Comparison of ENCODE assay signal across 1 cellular context in the genomic region with DNA sequence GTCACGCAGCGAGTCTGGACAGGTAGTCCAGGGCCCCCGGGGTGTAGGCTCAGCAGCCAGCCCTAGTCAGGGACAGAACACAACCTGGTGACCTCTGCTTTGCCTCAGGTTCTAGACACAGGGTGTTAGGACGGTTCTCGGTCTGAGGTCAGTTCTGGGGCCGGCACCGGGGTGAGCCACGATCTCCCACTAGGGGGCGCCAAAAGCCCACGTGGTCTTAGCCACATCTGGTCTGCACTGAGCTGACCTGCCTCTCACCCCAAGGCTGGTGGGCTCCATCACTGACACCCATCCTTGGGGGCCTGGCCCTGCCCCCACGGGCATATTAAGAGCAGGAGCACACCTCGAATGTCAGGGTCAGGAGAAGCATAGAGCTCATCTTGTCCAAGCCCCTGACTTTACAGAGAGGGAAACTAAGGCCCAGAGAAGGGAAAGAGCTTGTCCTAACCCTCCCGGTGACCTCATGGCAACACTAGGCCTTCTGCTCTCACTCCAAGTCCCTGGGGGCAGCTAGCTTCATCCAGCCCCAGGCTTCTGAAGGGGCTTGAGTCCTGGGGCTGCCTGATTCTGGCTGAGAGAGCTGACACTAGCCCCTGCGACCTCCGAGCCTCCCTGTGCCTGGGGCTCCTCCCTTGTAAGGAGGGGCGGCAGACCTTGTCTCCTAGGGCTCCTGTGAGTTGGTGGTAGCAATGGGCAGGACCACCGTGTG.
TF ChIP-seq lines count a peak whose summit lies in the region.

No MANE protein-coding gene starts in this region.

TF ChIP-seq in HepG2, 621 proteins besides CTCF, POLR2A, EP300 and RAD21 (continued from another document):
- no peak for TF ChIP-seq CHD2 (IDR thresholded peaks at IDR 0.05; ENCODE audit: low read depth, low read length)
- TF ChIP-seq ZNF263 (CRISPR knock-in tag; IDR thresholded peaks at IDR 0.05) = 0 out of 2 replicates have a peak, but pooled peaks have one; percentile 13
- TF ChIP-seq KLF13 (CRISPR knock-in tag; IDR thresholded peaks at IDR 0.05) = no peak
- no peak for TF ChIP-seq ZNF33B (CRISPR knock-in tag; IDR thresholded peaks at IDR 0.05)
- TF ChIP-seq ZNF780A (CRISPR knock-in tag; IDR thresholded peaks at IDR 0.05) = no peak
- peak; percentile 51; the same call in 1 of the 2 replicates for TF ChIP-seq NRL (CRISPR knock-in tag; IDR thresholded peaks at IDR 0.05; ENCODE audit: borderline replicate concordance)
- TF ChIP-seq ELF3 (CRISPR knock-in tag; IDR thresholded peaks at IDR 0.05) = peak; percentile 24; the same call in 1 of the 2 replicates
- TF ChIP-seq HES4 (CRISPR knock-in tag; IDR thresholded peaks at IDR 0.05; ENCODE audit: borderline replicate concordance) = no peak
- TF ChIP-seq ZNF335 (CRISPR knock-in tag; IDR thresholded peaks at IDR 0.05) = no peak
- no peak for TF ChIP-seq POLR2AphosphoS5 (IDR thresholded peaks at IDR 0.05; ENCODE audit: low read depth, low read length)
- TF ChIP-seq SP2 (CRISPR knock-in tag; IDR thresholded peaks at IDR 0.05) = no peak
- 0 out of 2 replicates have a peak, but pooled peaks have one; percentile 14 for TF ChIP-seq ZNF44 (CRISPR knock-in tag; IDR thresholded peaks at IDR 0.05)
- peak; percentile 25; the same call in 1 of the 2 replicates for TF ChIP-seq ZFX (CRISPR knock-in tag; IDR thresholded peaks at IDR 0.05; ENCODE audit: low read depth)
- no peak for TF ChIP-seq ZSCAN12 (CRISPR knock-in tag; IDR thresholded peaks at IDR 0.05)
- TF ChIP-seq, protein P1, sequence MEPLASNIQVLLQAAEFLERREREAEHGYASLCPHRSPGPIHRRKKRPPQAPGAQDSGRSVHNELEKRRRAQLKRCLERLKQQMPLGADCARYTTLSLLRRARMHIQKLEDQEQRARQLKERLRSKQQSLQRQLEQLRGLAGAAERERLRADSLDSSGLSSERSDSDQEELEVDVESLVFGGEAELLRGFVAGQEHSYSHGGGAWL (CRISPR knock-in tag; IDR thresholded peaks at IDR 0.05) = no peak
- TF ChIP-seq RFXAP (CRISPR knock-in tag; IDR thresholded peaks at IDR 0.05; ENCODE audit: borderline replicate concordance) = no peak
- no peak for TF ChIP-seq NFYB (CRISPR knock-in tag; IDR thresholded peaks at IDR 0.05)
- no peak for TF ChIP-seq CCAR2 (optimal IDR thresholded peaks at IDR 0.05; ENCODE audit: low read depth, low read length)
- TF ChIP-seq XRCC5 (optimal IDR thresholded peaks at IDR 0.05; ENCODE audit: low read length) = peak; percentile 46
- TF ChIP-seq, protein P2, sequence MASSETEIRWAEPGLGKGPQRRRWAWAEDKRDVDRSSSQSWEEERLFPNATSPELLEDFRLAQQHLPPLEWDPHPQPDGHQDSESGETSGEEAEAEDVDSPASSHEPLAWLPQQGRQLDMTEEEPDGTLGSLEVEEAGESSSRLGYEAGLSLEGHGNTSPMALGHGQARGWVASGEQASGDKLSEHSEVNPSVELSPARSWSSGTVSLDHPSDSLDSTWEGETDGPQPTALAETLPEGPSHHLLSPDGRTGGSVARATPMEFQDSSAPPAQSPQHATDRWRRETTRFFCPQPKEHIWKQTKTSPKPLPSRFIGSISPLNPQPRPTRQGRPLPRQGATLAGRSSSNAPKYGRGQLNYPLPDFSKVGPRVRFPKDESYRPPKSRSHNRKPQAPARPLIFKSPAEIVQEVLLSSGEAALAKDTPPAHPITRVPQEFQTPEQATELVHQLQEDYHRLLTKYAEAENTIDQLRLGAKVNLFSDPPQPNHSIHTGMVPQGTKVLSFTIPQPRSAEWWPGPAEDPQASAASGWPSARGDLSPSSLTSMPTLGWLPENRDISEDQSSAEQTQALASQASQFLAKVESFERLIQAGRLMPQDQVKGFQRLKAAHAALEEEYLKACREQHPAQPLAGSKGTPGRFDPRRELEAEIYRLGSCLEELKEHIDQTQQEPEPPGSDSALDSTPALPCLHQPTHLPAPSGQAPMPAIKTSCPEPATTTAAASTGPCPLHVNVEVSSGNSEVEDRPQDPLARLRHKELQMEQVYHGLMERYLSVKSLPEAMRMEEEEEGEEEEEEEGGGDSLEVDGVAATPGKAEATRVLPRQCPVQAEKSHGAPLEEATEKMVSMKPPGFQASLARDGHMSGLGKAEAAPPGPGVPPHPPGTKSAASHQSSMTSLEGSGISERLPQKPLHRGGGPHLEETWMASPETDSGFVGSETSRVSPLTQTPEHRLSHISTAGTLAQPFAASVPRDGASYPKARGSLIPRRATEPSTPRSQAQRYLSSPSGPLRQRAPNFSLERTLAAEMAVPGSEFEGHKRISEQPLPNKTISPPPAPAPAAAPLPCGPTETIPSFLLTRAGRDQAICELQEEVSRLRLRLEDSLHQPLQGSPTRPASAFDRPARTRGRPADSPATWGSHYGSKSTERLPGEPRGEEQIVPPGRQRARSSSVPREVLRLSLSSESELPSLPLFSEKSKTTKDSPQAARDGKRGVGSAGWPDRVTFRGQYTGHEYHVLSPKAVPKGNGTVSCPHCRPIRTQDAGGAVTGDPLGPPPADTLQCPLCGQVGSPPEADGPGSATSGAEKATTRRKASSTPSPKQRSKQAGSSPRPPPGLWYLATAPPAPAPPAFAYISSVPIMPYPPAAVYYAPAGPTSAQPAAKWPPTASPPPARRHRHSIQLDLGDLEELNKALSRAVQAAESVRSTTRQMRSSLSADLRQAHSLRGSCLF (CRISPR knock-in tag; IDR thresholded peaks at IDR 0.05; ENCODE audit: borderline replicate concordance) = no peak
